Comparison of ENCODE assay signal across 18 cellular contexts in genomic region chr12:62767506-62767905, GRCh38.
A peak's percentile ranks its signal among the peaks of the same experiment; 100 is the strongest.
DNase-seq lines count a peak whose midpoint lies in the region; ATAC-seq and TF ChIP-seq lines count a peak whose summit lies in the region.
"Had no signal": no experiment of that assay in that cellular context is flagged by ENCODE, and none has a peak within 500 bp of the region (broad histone marks: within the 10 kb centered on the region; RNA-seq: fewer than 3 reads in every experiment).

No MANE protein-coding gene starts in this region.

- no peaks in the 10 kb centered on the region for H3K27me3 ChIP-seq in HCT116 (ENCODE audit: insufficient read depth, low read length)
- no peaks in the 10 kb centered on the region for H3K27me3 ChIP-seq in SK-N-SH (ENCODE audit: insufficient read depth)
- no peaks in the 10 kb centered on the region for H3K27me3 ChIP-seq in adrenal gland
- H3K27me3 ChIP-seq in right atrium auricular region = no peaks in the 10 kb centered on the region
- H3K27me3 ChIP-seq: colonic mucosa, esophagus squamous epithelium, neutrophil, upper lobe of right lung had no signal

- no peak overlapping the region for H2AFZ ChIP-seq in HCT116 (ENCODE audit: low read depth, low read length, poor library complexity, severe bottlenecking)
- H2AFZ ChIP-seq in SK-N-SH (ENCODE audit: low read depth) = no peak overlapping the region

- no peak for DNase-seq in HCT116 (ENCODE audit: low read depth, low spot score)
- DNase-seq in SK-N-SH = no peak
- DNase-seq in epithelial cell of esophagus (ENCODE audit: low read depth) = peak; percentile 54
- peak; percentile 33 for DNase-seq in superior temporal gyrus (ENCODE audit: extremely low spot score)
- DNase-seq in NCI-H1092 treated with DMSO at 0.1 percent for 48 hours (lab: John Stamatoyannopoulos, UW) = no peak
- DNase-seq in adrenal gland = no peak
- no peak for DNase-seq in right atrium auricular region (ENCODE audit: low spot score)
- DNase-seq: activated CD4-positive, CD25-positive, alpha-beta regulatory T cell treated with anti-CD3 and anti-CD28 coated beads, Interleukin-2, amount 50 U/mL, for 72 hours; activated naive CD4-positive, alpha-beta T cell treated with anti-CD3 and anti-CD28 coated beads, Interleukin-2, amount 50 U/mL, for 16 hours; colonic mucosa; esophagus squamous epithelium; NCI-H1417; T-helper 1 cell; upper lobe of right lung had no signal

- CTCF ChIA-PET in HCT116 (lab: Charles Lee) (no interaction called here), SK-N-SH (lab: Yijun Ruan, JAX) (interaction anchor here (0.5 to 1.2 kb wide), 2 partner anchors 45 to 179 kb away, joined by 3 read pairs; no protein-coding TSS in a partner anchor)

- POLR2A ChIA-PET in HCT116 (lab: Charles Lee) (no interaction called here), SK-N-SH (lab: Yijun Ruan, JAX) (no interaction called here)

- TF ChIP-seq EP300 in SK-N-SH (IDR thresholded peaks at IDR 0.05; ENCODE audit: borderline replicate concordance in 1 of 2, low read depth in 1 of 2, low read length in 1 of 2) = no peak

- no peaks in the 10 kb centered on the region for H4K20me1 ChIP-seq in HCT116 (ENCODE audit: insufficient read depth)
- H4K20me1 ChIP-seq in SK-N-SH (ENCODE audit: insufficient read depth) = no peaks in the 10 kb centered on the region

- intact Hi-C loops in HCT116 (cut with micrococcal nuclease) (no loop called here), adrenal gland (cut with DNase I) (no loop called here)

- H3K9me3 ChIP-seq in HCT116 (ENCODE audit: control insufficient read depth in 1 of 2, insufficient read depth in 1 of 2, low read depth in 1 of 2, low read length in 2 of 2) (no peaks in the 10 kb centered on the region), SK-N-SH (no peaks in the 10 kb centered on the region), adrenal gland (replicated peaks in 1 of 3) (no peaks in the 10 kb centered on the region), right atrium auricular region (no peaks in the 10 kb centered on the region)
- H3K9me3 ChIP-seq: colonic mucosa, esophagus squamous epithelium, neutrophil, upper lobe of right lung had no signal

- BruUV-seq in HCT116 (replicated peaks; lab: Mats Ljungman, UMichigan) = no TSS peak

- TF ChIP-seq RAD21 in HCT116 (IDR thresholded peaks at IDR 0.05; ENCODE audit: low read depth) = no peak
- no peak for TF ChIP-seq RAD21 in SK-N-SH (IDR thresholded peaks at IDR 0.05; ENCODE audit: low read length)

- RAD21 ChIA-PET in HCT116 (lab: Charles Lee; ENCODE audit: low non-redundant PET in 1 of 2, low total read pairs in 2 of 2, uncharacterized antibody in 2 of 2, unreplicated experiment in 2 of 2) = no interaction called here

- no peak for ATAC-seq in HCT116
- ATAC-seq in HG02970 (IDR thresholded peaks at IDR 0.05; ENCODE audit: low FRiP score, unreplicated experiment) = no peak
- ATAC-seq: sciatic nerve; stimulated activated memory B cell treated with anti-CD40 and anti-IgM and Interleukin-4, amounts not matched to agents 10 μg/mL and 1 μg/mL and 100 μg/mL, for 72 hours; upper lobe of right lung had no signal

- 73% methylated on average over 5 of the region's 5 CpGs for WGBS in SK-N-SH (ENCODE audit: low lambda C conversion rate)
- 85 to 91% (median 87%) methylated on average over 5 of the region's 5 CpGs for WGBS in adrenal gland, 4 donors

- H3K4me3 ChIP-seq in HCT116 (replicated peaks in 1 of 2; ENCODE audit: low read depth in 1 of 2, low read length in 2 of 2) (no peak overlapping the region), SK-N-SH (ENCODE audit: low read depth in 2 of 2, low read length in 1 of 2) (no peak overlapping the region), epithelial cell of esophagus (ENCODE audit: low read length) (no peak overlapping the region), adrenal gland (no peak overlapping the region), right atrium auricular region (no peak overlapping the region)
- H3K4me3 ChIP-seq: colonic mucosa, esophagus squamous epithelium, upper lobe of right lung had no signal

- no peak for TF ChIP-seq POLR2A in HCT116 (IDR thresholded peaks at IDR 0.05; ENCODE audit: borderline replicate concordance, extremely low read depth, insufficient read depth, insufficient read length)
- TF ChIP-seq POLR2A in adrenal gland (IDR thresholded peaks at IDR 0.05) = no peak

- peak overlapping the region; percentile 6; the same call in 1 of the 2 replicates for H3K4me2 ChIP-seq in HCT116 (ENCODE audit: low read length)
- no peak overlapping the region; the same call in 1 of the 2 replicates for H3K4me2 ChIP-seq in SK-N-SH

- H3K4me1 ChIP-seq in HCT116 (ENCODE audit: control insufficient read depth in 1 of 2, insufficient read depth in 2 of 2, low read length in 2 of 2) (peaks cover 0 to 17% of the 10 kb centered on the region in 2 experiments; a peak in 2 of 4 replicates), SK-N-SH (ENCODE audit: control insufficient read depth in 1 of 2, insufficient read depth in 2 of 2, low read depth in 1 of 2, low read length in 1 of 2) (no peaks in the 10 kb centered on the region; a peak in 1 of 4 replicates), adrenal gland (replicated peaks in 1 of 2) (no peaks in the 10 kb centered on the region), right atrium auricular region (peaks cover 0 to 9% of the 10 kb centered on the region in 2 donors)
- H3K4me1 ChIP-seq: colonic mucosa, esophagus squamous epithelium, upper lobe of right lung had no signal

- H3K36me3 ChIP-seq in HCT116 (ENCODE audit: control insufficient read depth in 1 of 2, insufficient read depth in 2 of 2, low read length in 2 of 2) = no peaks in the 10 kb centered on the region
- H3K36me3 ChIP-seq in SK-N-SH (replicated peaks in 1 of 2; ENCODE audit: control insufficient read depth in 1 of 2, insufficient read depth in 2 of 2, low read length in 1 of 2) = no peaks in the 10 kb centered on the region
- H3K36me3 ChIP-seq in adrenal gland (replicated peaks in 1 of 2) = no peaks in the 10 kb centered on the region
- no peaks in the 10 kb centered on the region for H3K36me3 ChIP-seq in right atrium auricular region
- H3K36me3 ChIP-seq: colonic mucosa, esophagus squamous epithelium, upper lobe of right lung had no signal

- no peaks in the 10 kb centered on the region for H3F3A ChIP-seq in SK-N-SH (replicated peaks; ENCODE audit: insufficient read depth)

- H3K27ac ChIP-seq in HCT116 (ENCODE audit: low read depth, low read length) (no peak overlapping the region), SK-N-SH (ENCODE audit: low read depth in 2 of 2, low read length in 1 of 2) (no peak overlapping the region), adrenal gland (no peak overlapping the region), right atrium auricular region (no peak overlapping the region)
- H3K27ac ChIP-seq: colonic mucosa, esophagus squamous epithelium, neutrophil, upper lobe of right lung had no signal

- TF ChIP-seq CTCF in HCT116 (IDR thresholded peaks at IDR 0.05 in 2 of 3, conservative IDR thresholded peaks at IDR 0.05 in 1 of 3; ENCODE audit: borderline replicate concordance in 1 of 3, insufficient read depth in 1 of 3, low read depth in 2 of 3, low read length in 2 of 3) (no peak), SK-N-SH (IDR thresholded peaks at IDR 0.05) (no peak), epithelial cell of esophagus (IDR thresholded peaks at IDR 0.05; ENCODE audit: insufficient read depth, low read depth, low read length, missing control alignments) (no peak), adrenal gland (IDR thresholded peaks at IDR 0.05) (no peak), right atrium auricular region (IDR thresholded peaks at IDR 0.05) (no peak)

- H3K9ac ChIP-seq in HCT116 (ENCODE audit: low read length) (no peak overlapping the region), SK-N-SH (no peak overlapping the region)

- H3K9me2 ChIP-seq in HCT116 (ENCODE audit: insufficient read depth) (no peaks in the 10 kb centered on the region), SK-N-SH (no peaks in the 10 kb centered on the region)

- no peaks in the 10 kb centered on the region for H3K79me2 ChIP-seq in HCT116 (ENCODE audit: insufficient read depth, low read length)
- H3K79me2 ChIP-seq in SK-N-SH (ENCODE audit: insufficient read depth) = no peaks in the 10 kb centered on the region

TF ChIP-seq in HCT116, 20 proteins besides CTCF, POLR2A, EP300 and RAD21 (continues in another document):
- TF ChIP-seq CEBPB (IDR thresholded peaks at IDR 0.05; ENCODE audit: low read depth) (no peak), SRF (IDR thresholded peaks at IDR 0.05; ENCODE audit: low read depth) (no peak), SP1 (IDR thresholded peaks at IDR 0.05; ENCODE audit: low read depth) (no peak), TCF7L2 (IDR thresholded peaks at IDR 0.05; ENCODE audit: borderline replicate concordance, extremely low read depth, insufficient read depth, insufficient read length) (no peak), EGR1 (IDR thresholded peaks at IDR 0.05; ENCODE audit: low read depth) (no peak), JUND (IDR thresholded peaks at IDR 0.05) (no peak), SIN3A (IDR thresholded peaks at IDR 0.05; ENCODE audit: low read depth) (no peak)

TF ChIP-seq in SK-N-SH, 30 proteins besides CTCF, POLR2A, EP300 and RAD21 (continues in another document):
- peak; percentile 21; the same call in 1 of the 2 replicates for TF ChIP-seq FOSL2 (IDR thresholded peaks at IDR 0.05; ENCODE audit: borderline replicate concordance, low read depth)
- no peak for TF ChIP-seq SMC3 (IDR thresholded peaks at IDR 0.05; ENCODE audit: low read depth, low read length)
- no peak for TF ChIP-seq SIN3A (IDR thresholded peaks at IDR 0.05; ENCODE audit: borderline replicate concordance, low read depth, low read length)
- TF ChIP-seq TEAD4 (IDR thresholded peaks at IDR 0.05; ENCODE audit: borderline replicate concordance, insufficient read depth) = no peak
- TF ChIP-seq, protein P1, sequence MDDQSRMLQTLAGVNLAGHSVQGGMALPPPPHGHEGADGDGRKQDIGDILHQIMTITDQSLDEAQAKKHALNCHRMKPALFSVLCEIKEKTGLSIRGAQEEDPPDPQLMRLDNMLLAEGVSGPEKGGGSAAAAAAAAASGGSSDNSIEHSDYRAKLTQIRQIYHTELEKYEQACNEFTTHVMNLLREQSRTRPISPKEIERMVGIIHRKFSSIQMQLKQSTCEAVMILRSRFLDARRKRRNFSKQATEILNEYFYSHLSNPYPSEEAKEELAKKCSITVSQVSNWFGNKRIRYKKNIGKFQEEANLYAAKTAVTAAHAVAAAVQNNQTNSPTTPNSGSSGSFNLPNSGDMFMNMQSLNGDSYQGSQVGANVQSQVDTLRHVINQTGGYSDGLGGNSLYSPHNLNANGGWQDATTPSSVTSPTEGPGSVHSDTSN (IDR thresholded peaks at IDR 0.05) = no peak
- no peak for TF ChIP-seq IRF3 (IDR thresholded peaks at IDR 0.05; ENCODE audit: low read depth, low read length)
- no peak for TF ChIP-seq EZH2phosphoT487 (IDR thresholded peaks at IDR 0.05; ENCODE audit: borderline replicate concordance, low read depth)

Comparison
In these comparisons a context has a peak if more than half of its experiments do, and no peak if none do; other contexts are left out.
1. DNase-seq: peak in epithelial cell of esophagus (single experiment) and superior temporal gyrus (single experiment); none in HCT116 (single experiment), SK-N-SH (single experiment), NCI-H1092 treated with DMSO at 0.1 percent for 48 hours (single experiment), adrenal gland (0 of 7) and right atrium auricular region (single experiment).